8 cellular contexts compared by ENCODE assay signal in genomic region chr16:21820908-21821465, GRCh38. TPM values are rescaled to one million over a fixed set of nuclear protein-coding genes. Genes with fewer than 3 reads are reported as not detected.
A peak's percentile ranks its signal among the peaks of the same experiment; 100 is the strongest.
DNase-seq lines count a peak whose midpoint lies in the region; ATAC-seq and TF ChIP-seq lines count a peak whose summit lies in the region.
"Not testable (repeated sequence)": the region's sequence is repeated elsewhere in the genome, so short reads cannot be mapped to it uniquely, and the experiment has no call there.

No MANE protein-coding gene starts in this region.

- DNase-seq in BJ (ENCODE audit: low read depth); HFF-Myc (ENCODE audit: extremely low read depth, low read depth); RWPE2 (ENCODE audit: low spot score); activated naive CD4-positive, alpha-beta T cell treated with anti-CD3 and anti-CD28 coated beads for 36 hours; effector memory CD8-positive, alpha-beta T cell: not testable (repeated sequence)

- not testable (repeated sequence) for H3K4me1 ChIP-seq in RWPE2 (ENCODE audit: insufficient read depth, poor library complexity, severe bottlenecking); iPS-18a (ENCODE audit: control insufficient read depth, low read depth, low read length)

- not testable (repeated sequence) for H3K9me3 ChIP-seq in RWPE2 (ENCODE audit: severe bottlenecking); iPS-18a (ENCODE audit: control insufficient read depth, low read depth, low read length)

- peak overlapping the region; percentile 91 for H3K4me3 Mint-ChIP-seq in activated naive CD4-positive, alpha-beta T cell treated with anti-CD3 and anti-CD28 coated beads for 36 hours
- H3K4me3 Mint-ChIP-seq in effector memory CD8-positive, alpha-beta T cell = peak overlapping the region; percentile 86 to 90
- H3K4me3 Mint-ChIP-seq in nephron = peak overlapping the region; percentile 86 to 92 (median 90)
- peak overlapping the region; percentile 94 for H3K4me3 Mint-ChIP-seq in stimulated activated naive CD8-positive, alpha-beta T cell treated with anti-CD3 and anti-CD28 coated beads, Interleukin-15, Interleukin-2, amounts not matched to agents 100 ng/mL and 50 ng/mL, for 24 hours

- H3K9me3 Mint-ChIP-seq in activated naive CD4-positive, alpha-beta T cell treated with anti-CD3 and anti-CD28 coated beads for 36 hours; effector memory CD8-positive, alpha-beta T cell; nephron; stimulated activated naive CD8-positive, alpha-beta T cell treated with anti-CD3 and anti-CD28 coated beads, Interleukin-15, Interleukin-2, amounts not matched to agents 100 ng/mL and 50 ng/mL, for 24 hours: not testable (repeated sequence)

- H3K4me3 ChIP-seq in BJ (ENCODE audit: low read depth, low read length) (peak overlapping the region; percentile 63; the same call in 1 of the 2 replicates), HFF-Myc (replicated peaks; ENCODE audit: low read depth, low read length) (peak overlapping the region; percentile 49), RWPE2 (ENCODE audit: severe bottlenecking) (peak overlapping the region; percentile 48), iPS-18a (ENCODE audit: low read length) (peak overlapping the region; percentile 81)

- peaks cover 19% of the 10 kb centered on the region for H3K4me1 Mint-ChIP-seq in activated naive CD4-positive, alpha-beta T cell treated with anti-CD3 and anti-CD28 coated beads for 36 hours (ENCODE audit: low read depth)
- H3K4me1 Mint-ChIP-seq in effector memory CD8-positive, alpha-beta T cell (ENCODE audit: low read depth in 2 of 2) = peaks cover 12 to 16% of the 10 kb centered on the region in 2 donors
- H3K4me1 Mint-ChIP-seq in nephron = peaks cover 12% of the 10 kb centered on the region
- peaks cover 23% of the 10 kb centered on the region for H3K4me1 Mint-ChIP-seq in stimulated activated naive CD8-positive, alpha-beta T cell treated with anti-CD3 and anti-CD28 coated beads, Interleukin-15, Interleukin-2, amounts not matched to agents 100 ng/mL and 50 ng/mL, for 24 hours (ENCODE audit: low read depth)

- H3K27me3 Mint-ChIP-seq in activated naive CD4-positive, alpha-beta T cell treated with anti-CD3 and anti-CD28 coated beads for 36 hours (ENCODE audit: low read depth); effector memory CD8-positive, alpha-beta T cell; nephron (ENCODE audit: low read depth); stimulated activated naive CD8-positive, alpha-beta T cell treated with anti-CD3 and anti-CD28 coated beads, Interleukin-15, Interleukin-2, amounts not matched to agents 100 ng/mL and 50 ng/mL, for 24 hours: not testable (repeated sequence)

- peak overlapping the region; percentile 37 for H3K27ac ChIP-seq in RWPE2 (ENCODE audit: poor library complexity, severe bottlenecking)
- H3K27ac ChIP-seq in iPS-18a (ENCODE audit: low read length) = not testable (repeated sequence)

- CTCF ChIA-PET in BJ (lab: Yijun Ruan, JAX) = interaction anchor here (0.6 kb wide), 1 partner anchor 130 kb away, joined by 3 read pairs; no protein-coding TSS in a partner anchor
- CTCF ChIA-PET in activated naive CD4-positive, alpha-beta T cell treated with anti-CD3 and anti-CD28 coated beads for 36 hours (lab: Charles Lee) = interaction anchor here (1.3 kb wide), 1 partner anchor 112 kb away, joined by 4 read pairs; no protein-coding TSS in a partner anchor

- not testable (repeated sequence) for ATAC-seq in RWPE2 (ENCODE audit: low read depth); effector memory CD8-positive, alpha-beta T cell (replicated peaks)

- not testable (repeated sequence) for H3K36me3 ChIP-seq in BJ (ENCODE audit: control insufficient read depth, insufficient read depth, low read length); RWPE2 (ENCODE audit: low read depth); iPS-18a (ENCODE audit: control insufficient read depth, low read depth, low read length)

- TF ChIP-seq CTCF in BJ (IDR thresholded peaks at IDR 0.05; ENCODE audit: insufficient read depth, low read depth, low read length); HFF-Myc (IDR thresholded peaks at IDR 0.05; ENCODE audit: low read depth, low read length, missing control alignments); RWPE2 (IDR thresholded peaks at IDR 0.05; ENCODE audit: poor library complexity, severe bottlenecking); nephron (IDR thresholded peaks at IDR 0.05; ENCODE audit: unreplicated experiment in 3 of 3): not testable (repeated sequence)

- peak overlapping the region; percentile 98 for H3K27ac Mint-ChIP-seq in activated naive CD4-positive, alpha-beta T cell treated with anti-CD3 and anti-CD28 coated beads for 36 hours
- H3K27ac Mint-ChIP-seq in effector memory CD8-positive, alpha-beta T cell = peak overlapping the region; percentile 98 to 99
- peak overlapping the region; percentile 92 to 98 (median 96) for H3K27ac Mint-ChIP-seq in nephron
- peak overlapping the region; percentile 98 for H3K27ac Mint-ChIP-seq in stimulated activated naive CD8-positive, alpha-beta T cell treated with anti-CD3 and anti-CD28 coated beads, Interleukin-15, Interleukin-2, amounts not matched to agents 100 ng/mL and 50 ng/mL, for 24 hours

- POLR2A ChIA-PET in BJ (lab: Charles Lee) = not testable (repeated sequence)

- not testable (repeated sequence) for H3K36me3 Mint-ChIP-seq in activated naive CD4-positive, alpha-beta T cell treated with anti-CD3 and anti-CD28 coated beads for 36 hours (ENCODE audit: low read depth); nephron (ENCODE audit: low read depth)
- H3K36me3 Mint-ChIP-seq in effector memory CD8-positive, alpha-beta T cell (ENCODE audit: insufficient read depth) = peaks cover 22% of the 10 kb centered on the region
- peaks cover 24% of the 10 kb centered on the region for H3K36me3 Mint-ChIP-seq in stimulated activated naive CD8-positive, alpha-beta T cell treated with anti-CD3 and anti-CD28 coated beads, Interleukin-15, Interleukin-2, amounts not matched to agents 100 ng/mL and 50 ng/mL, for 24 hours (ENCODE audit: low read depth)

- not testable (repeated sequence) for H3K27me3 ChIP-seq in BJ (ENCODE audit: control insufficient read depth, insufficient read depth, low read length); RWPE2 (ENCODE audit: insufficient read depth, poor library complexity, severe bottlenecking); iPS-18a (ENCODE audit: control insufficient read depth, insufficient read depth, low read length)

- peak overlapping the region; percentile 85 for H3K9ac ChIP-seq in iPS-18a (ENCODE audit: low read length)

- intact Hi-C loops in activated naive CD4-positive, alpha-beta T cell treated with anti-CD3 and anti-CD28 coated beads for 36 hours (cut with micrococcal nuclease) = loop anchor here (2.0 to 5.0 kb wide), 3 partner anchors 132 to 371 kb away; partner anchors contain the start of genes METTL9 and UQCRC2

RNA-seq across cellular contexts. Expression of gene NPIPB4, which starts 36.6 kb away (rescaled TPM):
- 9.6 and 12.6 TPM in 2 replicates for polyA plus RNA-seq in BJ (2011; rRNA removed)
- 37.6 and 60.4 TPM in 2 replicates for polyA minus RNA-seq in BJ (2011; rRNA and poly(A)+ RNA removed)
- total RNA-seq in activated naive CD4-positive, alpha-beta T cell treated with anti-CD3 and anti-CD28 coated beads for 36 hours = 10 to 100 TPM; 91.9 to 94.9 TPM
